In the genomic region with DNA sequence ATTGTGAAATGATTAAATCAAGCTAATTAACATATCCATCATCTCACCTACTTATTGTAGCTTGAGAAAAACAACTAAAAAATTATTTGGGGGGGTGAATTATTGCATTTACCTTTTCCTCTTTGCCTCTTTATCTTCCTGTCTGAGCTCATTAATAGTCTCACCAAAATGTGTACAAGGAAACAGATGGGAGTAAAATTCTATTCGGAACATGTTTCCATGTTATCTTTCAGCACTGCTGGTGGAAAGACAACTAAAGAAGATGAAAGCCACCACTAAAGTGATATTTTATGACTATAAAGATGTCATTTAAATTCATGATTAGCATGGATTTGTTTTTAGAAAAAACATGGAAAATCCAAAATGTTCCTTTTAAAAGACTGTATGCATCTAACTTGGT, we compare ENCODE assay signal across 34 cellular contexts.
"Had no signal": no experiment of that assay in that cellular context is flagged by ENCODE, and none has a peak within 500 bp of the region (broad histone marks: within the 10 kb centered on the region; RNA-seq: fewer than 3 reads in every experiment).

No MANE protein-coding gene starts in this region.

- DNase-seq: Karpas-422, Kasumi-1, MG63, MM.1S, MV-4-11, NCI-H1048, NCI-H1092, NCI-H1092 treated with DMSO at 0.1 percent for 48 hours, NCI-H1105, NCI-H1105 treated with DMSO at 0.1 percent for 48 hours, NCI-H1417, NCI-H1417 treated with DMSO at 0.1 percent for 48 hours, NCI-H1436, NCI-H1436 treated with DMSO at 0.1 percent for 48 hours, NCI-H146, NCI-H1694, NCI-H1694 treated with DMSO at 0.1 percent for 48 hours, NCI-H187, NCI-H187 treated with DMSO at 0.1 percent for 48 hours, NCI-H1930, NCI-H2029, NCI-H2029 treated with DMSO at 0.1 percent for 48 hours, NCI-H2081, NCI-H2081 treated with DMSO at 0.1 percent for 48 hours, NCI-H2107, NCI-H2171, NCI-H2171 treated with DMSO at 0.1 percent for 48 hours, NCI-H2227 treated with DMSO at 0.1 percent for 48 hours, NCI-H226, NCI-H345, NCI-H446, NCI-H446 treated with DMSO at 0.1 percent for 48 hours, NCI-H510A, NCI-H510A treated with DMSO at 0.1 percent for 48 hours had no signal
